ENCODE assay signal across 8 cellular contexts in genomic region chr5:90558344-90559192, GRCh38. TPM values are rescaled to one million over a fixed set of nuclear protein-coding genes. Genes with fewer than 3 reads are reported as not detected.
DNase-seq lines count a peak whose midpoint lies in the region; ATAC-seq and TF ChIP-seq lines count a peak whose summit lies in the region.

Gene ADGRV1, plus strand, starts transcription at chr5:90558797. Its CDS starts 99 bp downstream, at chr5:90558896.

- H3K4me3 Mint-ChIP-seq in chondrocyte (ENCODE audit: unreplicated experiment) = peak within 1 kb of the TSS; percentile 69

- no peak for TF ChIP-seq CTCF in chondrocyte (IDR thresholded peaks at IDR 0.05)

- H3K4me1 ChIP-seq in NT2/D1 (ENCODE audit: insufficient read depth, insufficient read length) = peaks cover 2% of the 10 kb centered on the region

- peak within 1 kb of the TSS; percentile 70 for H3K4me3 ChIP-seq in NT2/D1 (ENCODE audit: insufficient read length, low read depth)

- peak within 1 kb of the TSS; percentile 73 for H3K9ac ChIP-seq in NT2/D1 (ENCODE audit: insufficient read length, low read depth)

- H3K36me3 Mint-ChIP-seq in chondrocyte (ENCODE audit: low read depth) = peaks cover 1% of the 10 kb centered on the region

- H3K9me3 ChIP-seq in NT2/D1 (ENCODE audit: insufficient read depth, low read length) = no peaks in the 10 kb centered on the region

- no peaks in the 10 kb centered on the region for H3K9me3 Mint-ChIP-seq in chondrocyte (ENCODE audit: low read depth)

- H3K27me3 Mint-ChIP-seq in chondrocyte (ENCODE audit: low read depth) = peaks cover 70% of the 10 kb centered on the region

- no peak within 1 kb of the TSS for H3K27ac Mint-ChIP-seq in chondrocyte (ENCODE audit: unreplicated experiment)

- H3K36me3 ChIP-seq in NT2/D1 (ENCODE audit: insufficient read depth, insufficient read length, low read length) = no peaks in the 10 kb centered on the region

- H3K4me1 Mint-ChIP-seq in chondrocyte (ENCODE audit: low read depth) = peaks cover 11% of the 10 kb centered on the region

- peak; percentile 46 for ATAC-seq in HG03159 (IDR thresholded peaks at IDR 0.05; ENCODE audit: unreplicated experiment)
- peak; percentile 59 for ATAC-seq in stimulated activated naive CD8-positive, alpha-beta T cell treated with anti-CD3 and anti-CD28 coated beads, Interleukin-15, Interleukin-2, amounts not matched to agents 100 U/mL and 50 U/mL, for 24 hours
- no peak for ATAC-seq in GM19452 (IDR thresholded peaks at IDR 0.05; ENCODE audit: unreplicated experiment)
- no peak for ATAC-seq in HG02623 (IDR thresholded peaks at IDR 0.05; ENCODE audit: unreplicated experiment)

- H3K27me3 ChIP-seq in NT2/D1 (ENCODE audit: insufficient read depth, insufficient read length) = peaks cover 6% of the 10 kb centered on the region

- DNase-seq in ELF-1 (ENCODE audit: low read depth, low spot score) (peak; percentile 99), NT2/D1 (ENCODE audit: low read depth, low spot score) (peak; percentile 93), chondrocyte (ENCODE audit: low spot score) (peak; percentile 75), kidney tubule cell (ENCODE audit: low spot score) (peak; percentile 97)
- DNase-seq in stimulated activated naive CD8-positive, alpha-beta T cell treated with anti-CD3 and anti-CD28 coated beads, Interleukin-15, Interleukin-2, amounts not matched to agents 100 U/mL and 50 U/mL, for 24 hours = peak; percentile 9

RNA-seq across cellular contexts. Expression of gene ADGRV1, which starts in this region (rescaled TPM):
- total RNA-seq in chondrocyte = 1.2 to 2.7 TPM (median 1.5 TPM) in 3 replicates

Comparison
In these comparisons a context has a peak if more than half of its experiments do, and no peak if none do; other contexts are left out.
1. DNase-seq: peak in every context shown above with its lines; median percentile 99 in ELF-1; 97 in kidney tubule cell; 93 in NT2/D1; 75 in chondrocyte; 9 in stimulated activated naive CD8-positive, alpha-beta T cell treated with anti-CD3 and anti-CD28 coated beads, Interleukin-15, Interleukin-2, amounts not matched to agents 100 U/mL and 50 U/mL, for 24 hours.
2. ATAC-seq: peak in HG03159 (single experiment) and stimulated activated naive CD8-positive, alpha-beta T cell treated with anti-CD3 and anti-CD28 coated beads, Interleukin-15, Interleukin-2, amounts not matched to agents 100 U/mL and 50 U/mL, for 24 hours (single experiment); none in GM19452 (single experiment) and HG02623 (single experiment).